ENCODE assay signal across 1 cellular context in genomic region chr17:65030618-65031017, GRCh38.
TF ChIP-seq lines count a peak whose summit lies in the region.

No MANE protein-coding gene starts in this region.

TF ChIP-seq in K562, 482 proteins besides CTCF, POLR2A, EP300 and RAD21:
- TF ChIP-seq RBM25 (IDR thresholded peaks at IDR 0.05; ENCODE audit: low read depth, low read length, severe bottlenecking) (peak; percentile 63), ZNF121 (CRISPR knock-in tag; conservative IDR thresholded peaks at IDR 0.05) (peak; percentile 85), NCOA6 (IDR thresholded peaks at IDR 0.05) (no peak)
